Comparison of ENCODE assay signal across 9 cellular contexts in the genomic region with DNA sequence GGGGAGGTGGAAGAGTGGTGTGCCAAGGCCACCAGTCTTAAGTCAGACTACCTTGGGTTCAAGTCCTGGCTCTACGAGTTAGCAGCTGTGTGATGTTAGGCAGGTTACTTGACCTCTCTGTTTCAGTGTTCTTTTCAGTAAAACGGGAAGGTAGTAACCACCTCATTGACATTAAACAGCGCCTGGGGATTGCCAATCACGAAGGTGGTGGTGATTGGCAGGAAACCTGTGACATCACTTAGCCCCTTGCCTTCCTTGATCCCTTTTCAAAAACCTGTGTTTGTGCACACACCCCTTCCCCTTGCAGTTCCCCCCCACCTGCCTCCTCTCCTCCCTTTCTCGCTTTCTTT. TPM values are rescaled to one million over a fixed set of nuclear protein-coding genes. Genes with fewer than 3 reads are reported as not detected.
A peak's percentile ranks its signal among the peaks of the same experiment; 100 is the strongest.
DNase-seq lines count a peak whose midpoint lies in the region; ATAC-seq and TF ChIP-seq lines count a peak whose summit lies in the region.
"Had no signal": no experiment of that assay in that cellular context is flagged by ENCODE, and none has a peak within 500 bp of the region (broad histone marks: within the 10 kb centered on the region; RNA-seq: fewer than 3 reads in every experiment).

No MANE protein-coding gene starts in this region.

- H3K4me1 Mint-ChIP-seq in Caco-2 (ENCODE audit: low read depth, unreplicated experiment) = peaks cover 53% of the 10 kb centered on the region

- peak overlapping the region; percentile 26 for H3K27ac ChIP-seq in WERI-Rb-1
- peak overlapping the region; percentile 85 for H3K27ac ChIP-seq in foreskin keratinocyte

- DNase-seq in Caco-2 (no peak), WERI-Rb-1 (no peak), foreskin keratinocyte (no peak), DMS53 (lab: John Stamatoyannopoulos, UW) (no peak), GM13976 (ENCODE audit: low spot score) (no peak), NK-92 (lab: John Stamatoyannopoulos, UW; ENCODE audit: unreplicated experiment) (no peak)
- no peak for DNase-seq in stimulated activated CD4-positive, alpha-beta T cell treated with anti-CD3 and anti-CD28 coated beads, Interleukin-1b, Interleukin-23, amount 100 ng/mL, for 48 hours
- DNase-seq: activated CD4-positive, alpha-beta T cell treated with anti-CD3 and anti-CD28 coated beads, Interleukin-2, amount 50 U/mL, for 4 hours had no signal

- no peaks in the 10 kb centered on the region for H3K9me3 Mint-ChIP-seq in Caco-2 (ENCODE audit: unreplicated experiment)

- H3K9me3 ChIP-seq in Caco-2 (no peaks in the 10 kb centered on the region), WERI-Rb-1 (ENCODE audit: severe bottlenecking) (no peaks in the 10 kb centered on the region), skeletal muscle satellite cell (replicated peaks; ENCODE audit: low read length) (no peaks in the 10 kb centered on the region)

- peaks cover 8% of the 10 kb centered on the region for H3K36me3 Mint-ChIP-seq in Caco-2 (ENCODE audit: insufficient read depth, unreplicated experiment)

- intact Hi-C loops in Caco-2 (cut with micrococcal nuclease; ENCODE audit: unreplicated experiment) = no loop called here

- POLR2A ChIA-PET in Caco-2 (lab: Charles Lee) = no interaction called here

- H3K27me3 ChIP-seq in Caco-2 (replicated peaks; ENCODE audit: control insufficient read depth, insufficient read depth, low read length) (no peaks in the 10 kb centered on the region), WERI-Rb-1 (ENCODE audit: insufficient read depth, low read depth, severe bottlenecking) (no peaks in the 10 kb centered on the region), foreskin keratinocyte (no peaks in the 10 kb centered on the region), skeletal muscle satellite cell (ENCODE audit: control insufficient read depth, insufficient read depth, low read length) (no peaks in the 10 kb centered on the region)

- no peak overlapping the region for H3K4me3 Mint-ChIP-seq in Caco-2 (ENCODE audit: unreplicated experiment)

- H3K4me1 ChIP-seq in Caco-2 = peaks cover 54% of the 10 kb centered on the region
- H3K4me1 ChIP-seq in foreskin keratinocyte = peaks cover 72% of the 10 kb centered on the region
- H3K4me1 ChIP-seq in skeletal muscle satellite cell (ENCODE audit: control insufficient read depth, insufficient read depth, low read length) = peaks cover 86% of the 10 kb centered on the region

- in situ Hi-C loops in GM13976 (cut with MboI; ENCODE audit: low sequenced_read_pairs, unreplicated experiment) = loop anchor here (5.0 to 10.0 kb wide), 2 partner anchors 354 to 597 kb away; no protein-coding TSS in a partner anchor

- no peaks in the 10 kb centered on the region for H3K27me3 Mint-ChIP-seq in Caco-2 (ENCODE audit: insufficient read depth, unreplicated experiment)

- CTCF ChIA-PET in Caco-2 (lab: Charles Lee) = no interaction called here

- H3K36me3 ChIP-seq in Caco-2 (ENCODE audit: control insufficient read depth, insufficient read depth, low read length) = no peaks in the 10 kb centered on the region
- no peaks in the 10 kb centered on the region for H3K36me3 ChIP-seq in WERI-Rb-1
- no peaks in the 10 kb centered on the region for H3K36me3 ChIP-seq in skeletal muscle satellite cell (ENCODE audit: insufficient read depth, low read length)

- H3K9ac ChIP-seq in skeletal muscle satellite cell (ENCODE audit: low read depth, low read length) = no peak overlapping the region

- no peak overlapping the region for H3K4me3 ChIP-seq in Caco-2 (ENCODE audit: low read depth, low read length)
- no peak overlapping the region for H3K4me3 ChIP-seq in WERI-Rb-1 (ENCODE audit: low read depth, low read length)
- no peak overlapping the region for H3K4me3 ChIP-seq in skeletal muscle satellite cell (ENCODE audit: low read length)

- ATAC-seq in foreskin keratinocyte = no peak

- no peak for TF ChIP-seq CTCF in Caco-2 (IDR thresholded peaks at IDR 0.05; ENCODE audit: insufficient read depth in 1 of 2, low read depth in 1 of 2, low read length in 1 of 2, severe bottlenecking in 1 of 2, unreplicated experiment in 1 of 2)
- no peak for TF ChIP-seq CTCF in WERI-Rb-1 (IDR thresholded peaks at IDR 0.05; ENCODE audit: low read depth, low read length)
- no peak for TF ChIP-seq CTCF in foreskin keratinocyte (conservative IDR thresholded peaks at IDR 0.05)
- no peak for TF ChIP-seq CTCF in GM13976 (IDR thresholded peaks at IDR 0.05; ENCODE audit: borderline replicate concordance, control extremely low read depth, extremely low read depth, insufficient read depth, missing control alignments)

- H3K4me2 ChIP-seq in skeletal muscle satellite cell (ENCODE audit: low read length) = peak overlapping the region; percentile 58

- BruUV-seq in Caco-2 (replicated peaks; lab: Mats Ljungman, UMichigan) = no TSS peak

- H3K27ac Mint-ChIP-seq in Caco-2 (ENCODE audit: unreplicated experiment) = peak overlapping the region; percentile 39

RNA-seq across cellular contexts. Expression of gene KLF3, which starts 7.6 kb away (rescaled TPM):
- total RNA-seq in Caco-2 (2022) (33.2 and 34.8 TPM in 2 replicates), foreskin keratinocyte (29.1 and 30.1 TPM in 2 replicates)
- 8.0 and 9.4 TPM in 2 replicates for polyA plus RNA-seq in foreskin keratinocyte
- total RNA-seq in skeletal muscle satellite cell (2012; rRNA removed) = 8.3 and 9.4 TPM in 2 replicates
